In the genomic region with DNA sequence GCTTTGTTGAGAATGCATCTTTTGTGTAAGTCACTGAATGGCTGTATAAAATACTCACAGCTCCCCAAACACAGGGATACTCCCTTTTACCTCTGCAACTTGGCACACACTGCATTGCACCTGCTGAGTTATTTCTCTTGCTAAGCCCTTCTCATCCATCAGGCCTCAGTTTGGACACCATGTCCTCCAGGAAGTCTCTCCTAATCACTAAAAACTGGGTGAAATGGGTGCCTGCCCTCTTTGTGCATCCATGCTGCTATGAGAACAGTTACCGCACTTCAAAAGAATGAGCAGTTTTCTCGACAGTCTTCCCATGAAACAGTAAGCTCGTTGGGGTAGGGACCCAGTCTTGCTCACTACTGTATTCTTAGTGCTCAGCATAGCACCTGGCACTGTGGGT, we compare ENCODE assay signal across 19 cellular contexts.
"Had no signal": no experiment of that assay in that cellular context is flagged by ENCODE, and none has a peak within 500 bp of the region (broad histone marks: within the 10 kb centered on the region; RNA-seq: fewer than 3 reads in every experiment).

No MANE protein-coding gene starts in this region.

- DNase-seq: activated CD4-positive, alpha-beta memory T cell treated with anti-CD3 and anti-CD28 coated beads for 36 hours; activated CD4-positive, CD25-positive, alpha-beta regulatory T cell treated with anti-CD3 and anti-CD28 coated beads, Interleukin-2, amount 50 U/mL, for 72 hours; activated CD8-positive, alpha-beta memory T cell treated with anti-CD3 and anti-CD28 coated beads, Interleukin-2, amount 50 U/mL, for 4 hours; activated T-cell treated with anti-CD3 and anti-CD28 coated beads, Interleukin-2, amount 50 U/mL, for 72 hours; effector CD8-positive, alpha-beta T cell; left ventricle myocardium superior; naive B cell; sigmoid colon; stimulated activated CD4-positive, alpha-beta T cell treated with anti-CD3 and anti-CD28 coated beads, Interleukin-12 subunit alpha, Interleukin-12 subunit beta, amount 100 ng/mL, for 4 hours; substantia nigra; SW 1271; trophoblast cell had no signal

- H3K36me3 ChIP-seq: cardiac muscle cell, prostate gland, sigmoid colon had no signal

- H3K4me1 ChIP-seq: prostate gland had no signal

- H3K36me3 Mint-ChIP-seq: activated CD4-positive, alpha-beta memory T cell treated with anti-CD3 and anti-CD28 coated beads for 36 hours; mesothelial cell of epicardium; naive B cell had no signal

- H3K9me3 ChIP-seq: prostate gland, sigmoid colon had no signal

- ATAC-seq: left ventricle myocardium superior had no signal

- H3K27me3 ChIP-seq: cardiac muscle cell, sigmoid colon had no signal

- H3K9me3 Mint-ChIP-seq: activated CD4-positive, alpha-beta memory T cell treated with anti-CD3 and anti-CD28 coated beads for 36 hours; activated T-cell treated with anti-CD3 and anti-CD28 coated beads, Interleukin-2, amount 50 U/mL, for 72 hours; mesothelial cell of epicardium; naive B cell; T-helper 2 cell treated with Interferon-gamma antibody and Interleukin-4, amounts not matched to agents 5 μg/mL and 100 μg/mL, for 36 hours had no signal

- H3K4me3 ChIP-seq: cardiac muscle cell, coronary artery, prostate gland, sigmoid colon had no signal

- H3K27me3 Mint-ChIP-seq: activated CD4-positive, alpha-beta memory T cell treated with anti-CD3 and anti-CD28 coated beads for 36 hours; naive B cell had no signal

- H3K4me3 Mint-ChIP-seq: activated CD4-positive, alpha-beta memory T cell treated with anti-CD3 and anti-CD28 coated beads for 36 hours; activated T-cell treated with anti-CD3 and anti-CD28 coated beads, Interleukin-2, amount 50 U/mL, for 72 hours; mesothelial cell of epicardium; T-helper 2 cell treated with Interferon-gamma antibody and Interleukin-4, amounts not matched to agents 5 μg/mL and 100 μg/mL, for 36 hours had no signal

- H3K27ac Mint-ChIP-seq: activated CD4-positive, alpha-beta memory T cell treated with anti-CD3 and anti-CD28 coated beads for 36 hours; activated T-cell treated with anti-CD3 and anti-CD28 coated beads, Interleukin-2, amount 50 U/mL, for 72 hours; mesothelial cell of epicardium; T-helper 2 cell treated with Interferon-gamma antibody and Interleukin-4, amounts not matched to agents 5 μg/mL and 100 μg/mL, for 36 hours had no signal

- H3K27ac ChIP-seq: cardiac muscle cell, coronary artery, prostate gland, sigmoid colon had no signal

- FAIRE-seq: astrocyte, keratinocyte had no signal
